In genomic region chr12:55927588-55928502, GRCh38 we compare ENCODE assay signal across 8 cellular contexts. TPM values are rescaled to one million over a fixed set of nuclear protein-coding genes. Genes with fewer than 3 reads are reported as not detected.
A peak's percentile ranks its signal among the peaks of the same experiment; 100 is the strongest.
DNase-seq lines count a peak whose midpoint lies in the region; ATAC-seq and TF ChIP-seq lines count a peak whose summit lies in the region.

PYM1 (minus strand) TSS chr12:55927894; CDS start chr12:55927761, 133 bp downstream.

- peak within 1 kb of the TSS; percentile 98 for H3K4me3 ChIP-seq in CD8-positive, alpha-beta T cell (ENCODE audit: low read depth, low read length)
- H3K4me3 ChIP-seq in NT2/D1 (ENCODE audit: insufficient read length, low read depth), result peak within 1 kb of the TSS; percentile 98
- H3K4me3 ChIP-seq in epithelial cell of proximal tubule (ENCODE audit: low read depth, low read length), result peak within 1 kb of the TSS; percentile 96

- CTCF ChIA-PET in CD8-positive, alpha-beta T cell (lab: Charles Lee), result interaction anchor here (1.1 to 11.3 kb wide), 2 partner anchors 13 to 27 kb away, joined by 3 to 178 read pairs; no protein-coding TSS in a partner anchor

- peaks cover 4% of the 10 kb centered on the region for H3K36me3 ChIP-seq in CD8-positive, alpha-beta T cell (ENCODE audit: insufficient read depth, low read length)
- peaks cover 26% of the 10 kb centered on the region for H3K36me3 ChIP-seq in NT2/D1 (ENCODE audit: insufficient read depth, insufficient read length, low read length)

- no peak for TF ChIP-seq CTCF in CD8-positive, alpha-beta T cell (IDR thresholded peaks at IDR 0.05)
- TF ChIP-seq CTCF in epithelial cell of proximal tubule (conservative IDR thresholded peaks at IDR 0.05; ENCODE audit: low read depth, low read length) (no peak), mesothelial cell of epicardium (IDR thresholded peaks at IDR 0.05; ENCODE audit: unreplicated experiment) (no peak)

- peak within 1 kb of the TSS; percentile 97 for H3K9ac ChIP-seq in NT2/D1 (ENCODE audit: insufficient read length, low read depth)

- H3K9me3 Mint-ChIP-seq in CD8-positive, alpha-beta T cell, result no peaks in the 10 kb centered on the region
- no peaks in the 10 kb centered on the region for H3K9me3 Mint-ChIP-seq in mesothelial cell of epicardium
- H3K9me3 Mint-ChIP-seq in stimulated activated naive B cell treated with anti-CD40 and anti-IgM and Interleukin-4, amounts not matched to agents 10 μg/mL and 1 μg/mL and 100 μg/mL, for 72 hours, result no peaks in the 10 kb centered on the region

- ATAC-seq in CD8-positive, alpha-beta T cell, result peak; percentile 0
- ATAC-seq in GM19351 (IDR thresholded peaks at IDR 0.05; ENCODE audit: unreplicated experiment) (peak; percentile 42), HG03460 (IDR thresholded peaks at IDR 0.05; ENCODE audit: unreplicated experiment) (peak; percentile 26)
- peak; percentile 68 to 70 for ATAC-seq in stimulated activated naive B cell treated with anti-CD40 and anti-IgM and Interleukin-4, amounts not matched to agents 10 μg/mL and 1 μg/mL and 100 μg/mL, for 72 hours (replicated peaks)

- peaks cover 41% of the 10 kb centered on the region for H3K4me1 ChIP-seq in CD8-positive, alpha-beta T cell (ENCODE audit: insufficient read depth, low read length)
- peaks cover 7% of the 10 kb centered on the region for H3K4me1 ChIP-seq in NT2/D1 (ENCODE audit: insufficient read depth, insufficient read length)

- peaks cover 47% of the 10 kb centered on the region for H3K36me3 Mint-ChIP-seq in CD8-positive, alpha-beta T cell
- no peaks in the 10 kb centered on the region for H3K36me3 Mint-ChIP-seq in mesothelial cell of epicardium
- H3K36me3 Mint-ChIP-seq in stimulated activated naive B cell treated with anti-CD40 and anti-IgM and Interleukin-4, amounts not matched to agents 10 μg/mL and 1 μg/mL and 100 μg/mL, for 72 hours, result peaks cover 18 to 34% of the 10 kb centered on the region in 2 donors

- no peaks in the 10 kb centered on the region for H3K9me3 ChIP-seq in CD8-positive, alpha-beta T cell (ENCODE audit: low read length)
- H3K9me3 ChIP-seq in NT2/D1 (ENCODE audit: insufficient read depth, low read length), result no peaks in the 10 kb centered on the region

- no peaks in the 10 kb centered on the region for H3K27me3 ChIP-seq in CD8-positive, alpha-beta T cell (ENCODE audit: insufficient read depth, low read length)
- H3K27me3 ChIP-seq in NT2/D1 (ENCODE audit: insufficient read depth, insufficient read length), result peaks cover 21% of the 10 kb centered on the region

- peak within 1 kb of the TSS; percentile 65 for H3K27ac ChIP-seq in CD8-positive, alpha-beta T cell (ENCODE audit: low read depth, low read length)

- H3K4me1 Mint-ChIP-seq in CD8-positive, alpha-beta T cell (ENCODE audit: low read depth), result peaks cover 50% of the 10 kb centered on the region
- peaks cover 51% of the 10 kb centered on the region for H3K4me1 Mint-ChIP-seq in mesothelial cell of epicardium
- peaks cover 44 to 62% of the 10 kb centered on the region in 2 donors for H3K4me1 Mint-ChIP-seq in stimulated activated naive B cell treated with anti-CD40 and anti-IgM and Interleukin-4, amounts not matched to agents 10 μg/mL and 1 μg/mL and 100 μg/mL, for 72 hours

- intact Hi-C loops in CD8-positive, alpha-beta T cell (cut with DNase I, micrococcal nuclease), result loop anchor here (1.0 to 5.0 kb wide), 13 partner anchors 39 to 1824 kb away; partner anchors contain the start of genes PA2G4 (in 2 of the 2), CDK2 (in 1 of the 2), CDK4 (in 1 of the 2) and DNAJC14 (in 1 of the 2)

- POLR2A ChIA-PET in CD8-positive, alpha-beta T cell (lab: Charles Lee), result interaction anchor here (0.6 to 6.8 kb wide), 15 partner anchors 8 to 212 kb away, joined by 3 to 68 read pairs (median 8); partner anchors contain the start of genes BLOC1S1, CD63, DNAJC14 and ESYT1

- DNase-seq in CD8-positive, alpha-beta T cell, result peak; percentile 23 to 84 (median 64)
- DNase-seq in NT2/D1 (ENCODE audit: low read depth, low spot score) (peak; percentile 72), activated T-cell treated with anti-CD3 and anti-CD28 coated beads for 24 hours (ENCODE audit: low read depth) (peak; percentile 55), epithelial cell of proximal tubule (ENCODE audit: low read depth) (no peak), mesothelial cell of epicardium (ENCODE audit: low spot score in 2 of 2, unreplicated experiment in 2 of 2) (peak; percentile 30 to 63)
- DNase-seq in stimulated activated naive B cell treated with anti-CD40 and anti-IgM and Interleukin-4, amounts not matched to agents 10 μg/mL and 1 μg/mL and 100 μg/mL, for 72 hours, result peak; percentile 80

- peak within 1 kb of the TSS; percentile 99 for H3K4me3 Mint-ChIP-seq in CD8-positive, alpha-beta T cell
- peak within 1 kb of the TSS; percentile 99 for H3K4me3 Mint-ChIP-seq in mesothelial cell of epicardium
- H3K4me3 Mint-ChIP-seq in stimulated activated naive B cell treated with anti-CD40 and anti-IgM and Interleukin-4, amounts not matched to agents 10 μg/mL and 1 μg/mL and 100 μg/mL, for 72 hours, result peak within 1 kb of the TSS; percentile 98 to 99

- peak within 1 kb of the TSS; percentile 95 for H3K27ac Mint-ChIP-seq in CD8-positive, alpha-beta T cell
- peak within 1 kb of the TSS; percentile 100 for H3K27ac Mint-ChIP-seq in mesothelial cell of epicardium
- H3K27ac Mint-ChIP-seq in stimulated activated naive B cell treated with anti-CD40 and anti-IgM and Interleukin-4, amounts not matched to agents 10 μg/mL and 1 μg/mL and 100 μg/mL, for 72 hours, result peak within 1 kb of the TSS; percentile 99

- no peaks in the 10 kb centered on the region for H3K27me3 Mint-ChIP-seq in CD8-positive, alpha-beta T cell (ENCODE audit: low read depth)
- no peaks in the 10 kb centered on the region for H3K27me3 Mint-ChIP-seq in mesothelial cell of epicardium (ENCODE audit: low read depth)
- H3K27me3 Mint-ChIP-seq in stimulated activated naive B cell treated with anti-CD40 and anti-IgM and Interleukin-4, amounts not matched to agents 10 μg/mL and 1 μg/mL and 100 μg/mL, for 72 hours, result no peaks in the 10 kb centered on the region

RNA-seq across cellular contexts. Expression of gene PYM1, which starts in this region (rescaled TPM):
- 10 to 100 TPM; 10.1 to 11.5 TPM for total RNA-seq in CD8-positive, alpha-beta T cell
- total RNA-seq in epithelial cell of proximal tubule, result 49.2 and 56.0 TPM in 2 replicates
- total RNA-seq in mesothelial cell of epicardium, result 21.1 to 23.8 TPM (median 22.9 TPM) in 3 replicates

Comparison
In these comparisons a context has a peak if more than half of its experiments do, and no peak if none do; other contexts are left out.
1. ATAC-seq: peak in every context shown above with its lines; median percentile 69 in stimulated activated naive B cell treated with anti-CD40 and anti-IgM and Interleukin-4, amounts not matched to agents 10 μg/mL and 1 μg/mL and 100 μg/mL, for 72 hours; 42 in GM19351; 26 in HG03460; 0 in CD8-positive, alpha-beta T cell.